Comparison of ENCODE assay signal across 1 cellular context in the genomic region with DNA sequence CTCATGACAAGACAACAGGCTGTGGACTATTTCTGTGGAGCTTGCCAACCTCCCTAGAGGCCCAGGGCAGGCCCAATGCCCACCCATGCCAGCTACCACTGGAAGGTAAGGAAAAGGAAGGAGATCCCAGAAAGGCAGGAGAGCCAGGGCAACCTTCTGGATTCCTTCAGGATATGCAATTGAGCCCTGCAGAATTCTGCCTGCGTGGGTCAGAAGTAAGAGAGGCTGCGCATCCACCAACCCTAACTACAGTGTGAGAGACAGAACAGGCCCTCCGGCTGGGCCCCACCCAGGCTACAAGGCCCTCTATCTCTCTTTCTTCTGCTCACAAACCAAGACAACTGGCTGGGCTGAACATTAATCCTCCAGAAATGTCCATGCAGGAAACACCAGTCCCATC.
TF ChIP-seq lines count a peak whose summit lies in the region.

No MANE protein-coding gene starts in this region.

TF ChIP-seq in IMR-90, 13 proteins besides CTCF, POLR2A, EP300 and RAD21 (continued from another document):
- TF ChIP-seq, protein P1, sequence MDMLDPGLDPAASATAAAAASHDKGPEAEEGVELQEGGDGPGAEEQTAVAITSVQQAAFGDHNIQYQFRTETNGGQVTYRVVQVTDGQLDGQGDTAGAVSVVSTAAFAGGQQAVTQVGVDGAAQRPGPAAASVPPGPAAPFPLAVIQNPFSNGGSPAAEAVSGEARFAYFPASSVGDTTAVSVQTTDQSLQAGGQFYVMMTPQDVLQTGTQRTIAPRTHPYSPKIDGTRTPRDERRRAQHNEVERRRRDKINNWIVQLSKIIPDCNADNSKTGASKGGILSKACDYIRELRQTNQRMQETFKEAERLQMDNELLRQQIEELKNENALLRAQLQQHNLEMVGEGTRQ (IDR thresholded peaks at IDR 0.05; ENCODE audit: low read depth, low read length), result no peak
- TF ChIP-seq RFX5 (IDR thresholded peaks at IDR 0.05; ENCODE audit: low read depth, low read length), result no peak
- TF ChIP-seq MAZ (IDR thresholded peaks at IDR 0.05; ENCODE audit: borderline replicate concordance, low read depth, low read length), result no peak
- TF ChIP-seq CHD1 (IDR thresholded peaks at IDR 0.05; ENCODE audit: low read depth, low read length), result no peak
